Comparison of ENCODE assay signal across 20 cellular contexts in the genomic region with DNA sequence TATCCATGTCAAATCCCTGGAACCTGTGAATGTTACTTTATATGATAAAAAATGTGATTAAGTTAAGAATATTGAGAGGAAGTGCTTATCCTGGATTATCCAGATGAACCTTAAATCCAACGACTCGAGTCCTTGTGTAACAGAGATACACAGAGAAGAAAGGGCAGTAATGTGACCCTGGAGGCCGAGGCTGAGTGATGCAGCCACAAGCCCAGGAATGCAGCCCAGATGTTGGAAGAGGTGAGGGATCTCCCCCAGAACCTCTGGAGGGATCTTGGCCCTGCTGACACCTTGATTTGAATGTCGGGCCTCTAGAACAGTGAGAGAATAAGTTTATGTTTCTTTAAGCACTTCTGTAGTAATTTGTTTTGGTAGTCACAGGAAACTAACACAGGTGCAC.
"Had no signal": no experiment of that assay in that cellular context is flagged by ENCODE, and none has a peak within 500 bp of the region (broad histone marks: within the 10 kb centered on the region; RNA-seq: fewer than 3 reads in every experiment).

No MANE protein-coding gene starts in this region.

- H2AFZ ChIP-seq: hepatocyte had no signal

- H3K4me1 ChIP-seq: suprapubic skin, tibial artery, upper lobe of right lung had no signal

- H3K27ac ChIP-seq: hepatocyte, lower lobe of right lung, ovary, suprapubic skin, tibial artery, upper lobe of right lung, vagina had no signal

- H3K9me3 ChIP-seq: lower lobe of right lung, ovary, suprapubic skin, tibial artery, upper lobe of right lung, vagina had no signal

- H3K4me3 ChIP-seq: hepatocyte, left ventricle myocardium inferior, lower lobe of right lung, ovary, suprapubic skin, tibial artery, upper lobe of right lung, vagina had no signal

- FAIRE-seq: kidney, small intestine had no signal

- H3K36me3 ChIP-seq: lower lobe of right lung, ovary, vagina had no signal

- H3K4me2 ChIP-seq: hepatocyte had no signal

- ATAC-seq: lower lobe of right lung, natural killer cell, right cardiac atrium, upper lobe of right lung had no signal

- DNase-seq: dermis blood vessel endothelial cell; effector CD4-positive, alpha-beta T cell; foreskin melanocyte; head of caudate nucleus; kidney; left cardiac atrium; left ventricle myocardium inferior; lower lobe of right lung; natural killer cell; nucleus accumbens; ovary; right cardiac atrium; small intestine; stimulated activated CD4-positive, alpha-beta T cell treated with anti-CD3 and anti-CD28 coated beads, Interleukin-12 subunit alpha, Interleukin-12 subunit beta, amount 100 ng/mL, for 4 hours; stimulated activated naive CD4-positive, alpha-beta T cell; tibial artery; upper lobe of right lung had no signal

- H3K27me3 ChIP-seq: hepatocyte, ovary, suprapubic skin, tibial artery, upper lobe of right lung, vagina had no signal
